Comparison of ENCODE assay signal across 8 cellular contexts in genomic region chr7:47379629-47380324, GRCh38.
DNase-seq lines count a peak whose midpoint lies in the region; ATAC-seq, FAIRE-seq and TF ChIP-seq lines count a peak whose summit lies in the region.

No MANE protein-coding gene starts in this region.

- H3K4me1 ChIP-seq in pancreas = peaks cover 15 to 28% (median 19%) of the 10 kb centered on the region in 3 donors

- TF ChIP-seq CTCF in WTC11 (IDR thresholded peaks at IDR 0.05) (no peak), pancreas (IDR thresholded peaks at IDR 0.05) (no peak)

- ATAC-seq in WTC11 (peak; percentile 57), Right ventricle myocardium superior (ENCODE audit: poor library complexity) (peak; percentile 91), pancreas (peak; percentile 76 to 87 (median 82)), HG03159 (IDR thresholded peaks at IDR 0.05; ENCODE audit: unreplicated experiment) (no peak)
- no peak for ATAC-seq in activated CD4-positive, CD25-positive, alpha-beta regulatory T cell treated with anti-CD3 and anti-CD28 coated beads, Interleukin-2, amount 50 U/mL, for 24 hours

- no peaks in the 10 kb centered on the region for H3K27me3 ChIP-seq in pancreas

- POLR2A ChIA-PET in WTC11 (lab: Charles Lee) = interaction anchor here (0.7 kb wide), 1 partner anchor 47 kb away, joined by 3 read pairs; no protein-coding TSS in a partner anchor

- peak overlapping the region; percentile 45 to 78 (median 72) for H3K27ac ChIP-seq in pancreas

- H3K4me1 Mint-ChIP-seq in WTC11 = peaks cover 42% of the 10 kb centered on the region
- H3K4me1 Mint-ChIP-seq in activated T-helper 2 cell treated with anti-CD3 and anti-CD28 coated beads, Interferon-gamma antibody, Interleukin-2, Interleukin-4, amounts not matched to agents 10 μg/mL and 5 μg/mL and 100 μg/mL, durations not matched to agents 14 hours and 24 hours and 36 hours (ENCODE audit: low read depth) = no peaks in the 10 kb centered on the region

- DNase-seq in EH (ENCODE audit: low read depth) (peak; percentile 85), WTC11 (ENCODE audit: low spot score) (peak; percentile 39), Right ventricle myocardium superior (peak; percentile 87), pancreas (peak; percentile 64 to 90 (median 73)), GOT3 (lab: John Stamatoyannopoulos, UW) (no peak)
- DNase-seq in activated T-helper 2 cell treated with anti-CD3 and anti-CD28 coated beads, Interferon-gamma antibody, Interleukin-2, Interleukin-4, amounts not matched to agents 10 μg/mL and 5 μg/mL and 100 μg/mL, durations not matched to agents 14 hours and 24 hours and 36 hours (ENCODE audit: low spot score) = no peak

- intact Hi-C loops in Right ventricle myocardium superior (cut with DNase I) = no loop called here
- intact Hi-C loops in pancreas (cut with DNase I) = no loop called here
- intact Hi-C loops in activated T-helper 2 cell treated with anti-CD3 and anti-CD28 coated beads, Interferon-gamma antibody, Interleukin-2, Interleukin-4, amounts not matched to agents 10 μg/mL and 5 μg/mL and 100 μg/mL, durations not matched to agents 14 hours and 24 hours and 36 hours (cut with micrococcal nuclease) = no loop called here

- no peak overlapping the region for H3K4me3 Mint-ChIP-seq in WTC11
- no peak overlapping the region for H3K4me3 Mint-ChIP-seq in activated T-helper 2 cell treated with anti-CD3 and anti-CD28 coated beads, Interferon-gamma antibody, Interleukin-2, Interleukin-4, amounts not matched to agents 10 μg/mL and 5 μg/mL and 100 μg/mL, durations not matched to agents 14 hours and 24 hours and 36 hours (ENCODE audit: low read depth)

- no peaks in the 10 kb centered on the region for H3K36me3 Mint-ChIP-seq in WTC11
- H3K36me3 Mint-ChIP-seq in activated T-helper 2 cell treated with anti-CD3 and anti-CD28 coated beads, Interferon-gamma antibody, Interleukin-2, Interleukin-4, amounts not matched to agents 10 μg/mL and 5 μg/mL and 100 μg/mL, durations not matched to agents 14 hours and 24 hours and 36 hours (ENCODE audit: low read depth) = no peaks in the 10 kb centered on the region

- H3K27me3 Mint-ChIP-seq in WTC11 (ENCODE audit: low read depth) = no peaks in the 10 kb centered on the region
- no peaks in the 10 kb centered on the region for H3K27me3 Mint-ChIP-seq in activated T-helper 2 cell treated with anti-CD3 and anti-CD28 coated beads, Interferon-gamma antibody, Interleukin-2, Interleukin-4, amounts not matched to agents 10 μg/mL and 5 μg/mL and 100 μg/mL, durations not matched to agents 14 hours and 24 hours and 36 hours (ENCODE audit: low read depth)

- peak overlapping the region; percentile 88 for H3K27ac Mint-ChIP-seq in WTC11
- H3K27ac Mint-ChIP-seq in activated T-helper 2 cell treated with anti-CD3 and anti-CD28 coated beads, Interferon-gamma antibody, Interleukin-2, Interleukin-4, amounts not matched to agents 10 μg/mL and 5 μg/mL and 100 μg/mL, durations not matched to agents 14 hours and 24 hours and 36 hours = no peak overlapping the region

- no peak for FAIRE-seq in pancreas (lab: Jason Lieb, UNC)

- no peak overlapping the region for H3K4me3 ChIP-seq in pancreas

- peaks cover 0 to 5% (median 0%) of the 10 kb centered on the region in 3 donors for H3K36me3 ChIP-seq in pancreas

- no peaks in the 10 kb centered on the region for H3K9me3 Mint-ChIP-seq in WTC11
- no peaks in the 10 kb centered on the region for H3K9me3 Mint-ChIP-seq in activated T-helper 2 cell treated with anti-CD3 and anti-CD28 coated beads, Interferon-gamma antibody, Interleukin-2, Interleukin-4, amounts not matched to agents 10 μg/mL and 5 μg/mL and 100 μg/mL, durations not matched to agents 14 hours and 24 hours and 36 hours

- CTCF ChIA-PET in WTC11 (lab: Charles Lee) = interaction anchor here (0.6 to 2.2 kb wide), 8 partner anchors 24 to 440 kb away, joined by 3 to 17 read pairs (median 8); no protein-coding TSS in a partner anchor

- WGBS in pancreas, 2 donors = 35% methylated on average over 20 of the region's 20 CpGs

- no peaks in the 10 kb centered on the region for H3K9me3 ChIP-seq in pancreas

TF ChIP-seq in WTC11, 78 proteins besides CTCF, POLR2A, EP300 and RAD21:
- TF ChIP-seq, protein P1, sequence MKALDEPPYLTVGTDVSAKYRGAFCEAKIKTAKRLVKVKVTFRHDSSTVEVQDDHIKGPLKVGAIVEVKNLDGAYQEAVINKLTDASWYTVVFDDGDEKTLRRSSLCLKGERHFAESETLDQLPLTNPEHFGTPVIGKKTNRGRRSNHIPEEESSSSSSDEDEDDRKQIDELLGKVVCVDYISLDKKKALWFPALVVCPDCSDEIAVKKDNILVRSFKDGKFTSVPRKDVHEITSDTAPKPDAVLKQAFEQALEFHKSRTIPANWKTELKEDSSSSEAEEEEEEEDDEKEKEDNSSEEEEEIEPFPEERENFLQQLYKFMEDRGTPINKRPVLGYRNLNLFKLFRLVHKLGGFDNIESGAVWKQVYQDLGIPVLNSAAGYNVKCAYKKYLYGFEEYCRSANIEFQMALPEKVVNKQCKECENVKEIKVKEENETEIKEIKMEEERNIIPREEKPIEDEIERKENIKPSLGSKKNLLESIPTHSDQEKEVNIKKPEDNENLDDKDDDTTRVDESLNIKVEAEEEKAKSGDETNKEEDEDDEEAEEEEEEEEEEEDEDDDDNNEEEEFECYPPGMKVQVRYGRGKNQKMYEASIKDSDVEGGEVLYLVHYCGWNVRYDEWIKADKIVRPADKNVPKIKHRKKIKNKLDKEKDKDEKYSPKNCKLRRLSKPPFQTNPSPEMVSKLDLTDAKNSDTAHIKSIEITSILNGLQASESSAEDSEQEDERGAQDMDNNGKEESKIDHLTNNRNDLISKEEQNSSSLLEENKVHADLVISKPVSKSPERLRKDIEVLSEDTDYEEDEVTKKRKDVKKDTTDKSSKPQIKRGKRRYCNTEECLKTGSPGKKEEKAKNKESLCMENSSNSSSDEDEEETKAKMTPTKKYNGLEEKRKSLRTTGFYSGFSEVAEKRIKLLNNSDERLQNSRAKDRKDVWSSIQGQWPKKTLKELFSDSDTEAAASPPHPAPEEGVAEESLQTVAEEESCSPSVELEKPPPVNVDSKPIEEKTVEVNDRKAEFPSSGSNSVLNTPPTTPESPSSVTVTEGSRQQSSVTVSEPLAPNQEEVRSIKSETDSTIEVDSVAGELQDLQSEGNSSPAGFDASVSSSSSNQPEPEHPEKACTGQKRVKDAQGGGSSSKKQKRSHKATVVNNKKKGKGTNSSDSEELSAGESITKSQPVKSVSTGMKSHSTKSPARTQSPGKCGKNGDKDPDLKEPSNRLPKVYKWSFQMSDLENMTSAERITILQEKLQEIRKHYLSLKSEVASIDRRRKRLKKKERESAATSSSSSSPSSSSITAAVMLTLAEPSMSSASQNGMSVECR (CRISPR knock-in tag; IDR thresholded peaks at IDR 0.05; ENCODE audit: borderline replicate concordance) = no peak
- no peak for TF ChIP-seq ATF3 (CRISPR knock-in tag; conservative IDR thresholded peaks at IDR 0.05)
- no peak for TF ChIP-seq RORB (CRISPR knock-in tag; IDR thresholded peaks at IDR 0.05)
- no peak for TF ChIP-seq FOXP1 (CRISPR knock-in tag; IDR thresholded peaks at IDR 0.05; ENCODE audit: borderline replicate concordance)
- TF ChIP-seq, protein P2, sequence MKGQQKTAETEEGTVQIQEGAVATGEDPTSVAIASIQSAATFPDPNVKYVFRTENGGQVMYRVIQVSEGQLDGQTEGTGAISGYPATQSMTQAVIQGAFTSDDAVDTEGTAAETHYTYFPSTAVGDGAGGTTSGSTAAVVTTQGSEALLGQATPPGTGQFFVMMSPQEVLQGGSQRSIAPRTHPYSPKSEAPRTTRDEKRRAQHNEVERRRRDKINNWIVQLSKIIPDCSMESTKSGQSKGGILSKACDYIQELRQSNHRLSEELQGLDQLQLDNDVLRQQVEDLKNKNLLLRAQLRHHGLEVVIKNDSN (CRISPR knock-in tag; IDR thresholded peaks at IDR 0.05) = no peak
- TF ChIP-seq, protein P3, sequence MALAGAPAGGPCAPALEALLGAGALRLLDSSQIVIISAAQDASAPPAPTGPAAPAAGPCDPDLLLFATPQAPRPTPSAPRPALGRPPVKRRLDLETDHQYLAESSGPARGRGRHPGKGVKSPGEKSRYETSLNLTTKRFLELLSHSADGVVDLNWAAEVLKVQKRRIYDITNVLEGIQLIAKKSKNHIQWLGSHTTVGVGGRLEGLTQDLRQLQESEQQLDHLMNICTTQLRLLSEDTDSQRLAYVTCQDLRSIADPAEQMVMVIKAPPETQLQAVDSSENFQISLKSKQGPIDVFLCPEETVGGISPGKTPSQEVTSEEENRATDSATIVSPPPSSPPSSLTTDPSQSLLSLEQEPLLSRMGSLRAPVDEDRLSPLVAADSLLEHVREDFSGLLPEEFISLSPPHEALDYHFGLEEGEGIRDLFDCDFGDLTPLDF (CRISPR knock-in tag; IDR thresholded peaks at IDR 0.05) = no peak
- TF ChIP-seq GABPB1 (CRISPR knock-in tag; IDR thresholded peaks at IDR 0.05) = no peak

Comparison
In these comparisons a context has a peak if more than half of its experiments do, and no peak if none do; other contexts are left out.
1. DNase-seq: peak in EH (single experiment), WTC11 (single experiment), Right ventricle myocardium superior (single experiment) and pancreas (6 of 6); none in activated T-helper 2 cell treated with anti-CD3 and anti-CD28 coated beads, Interferon-gamma antibody, Interleukin-2, Interleukin-4, amounts not matched to agents 10 μg/mL and 5 μg/mL and 100 μg/mL, durations not matched to agents 14 hours and 24 hours and 36 hours (single experiment) and GOT3 (single experiment).
2. ATAC-seq: peak in WTC11 (single experiment), Right ventricle myocardium superior (single experiment) and pancreas (4 of 4); none in HG03159 (single experiment) and activated CD4-positive, CD25-positive, alpha-beta regulatory T cell treated with anti-CD3 and anti-CD28 coated beads, Interleukin-2, amount 50 U/mL, for 24 hours (0 of 2).